20 cellular contexts compared by ENCODE assay signal in the genomic region with DNA sequence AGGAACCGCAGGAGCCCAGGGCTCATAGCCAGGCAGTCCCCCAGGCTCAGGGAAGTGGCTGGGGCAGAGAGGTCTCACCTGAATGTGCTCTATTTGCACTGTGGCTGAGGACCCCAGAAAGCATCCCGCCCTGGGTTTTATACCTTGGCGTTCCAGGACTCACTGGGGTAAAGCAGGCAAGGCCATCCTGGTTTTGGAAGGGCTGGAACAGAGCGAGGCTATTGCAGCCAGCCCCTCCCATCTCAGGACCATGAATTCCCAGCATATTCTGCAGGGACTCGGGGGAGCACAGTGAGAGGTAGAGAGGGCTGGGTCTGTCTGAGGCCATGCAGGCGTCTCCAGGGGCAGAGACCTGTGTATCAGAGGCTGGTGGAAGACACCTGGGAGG.
"Had no signal": no experiment of that assay in that cellular context is flagged by ENCODE, and none has a peak within 500 bp of the region (broad histone marks: within the 10 kb centered on the region; RNA-seq: fewer than 3 reads in every experiment).

No MANE protein-coding gene starts in this region.

- H3K9me3 Mint-ChIP-seq: activated B cell treated with CpG ODN at 0.5 μM for 24 hours; activated CD4-positive, alpha-beta T cell treated with anti-CD3 and anti-CD28 coated beads, Interleukin-2, amount 10 ng/mL, durations not matched to agents 24 days and 14 days; activated naive CD4-positive, alpha-beta T cell treated with anti-CD3 and anti-CD28 coated beads for 36 hours had no signal

- H3K36me3 Mint-ChIP-seq: activated naive CD8-positive, alpha-beta T cell; brain had no signal

- ATAC-seq: T-helper 17 cell had no signal

- H3K27ac Mint-ChIP-seq: activated B cell treated with CpG ODN at 0.5 μM for 24 hours; activated CD4-positive, alpha-beta T cell treated with anti-CD3 and anti-CD28 coated beads, Interleukin-2, amount 10 ng/mL, durations not matched to agents 24 days and 14 days; activated naive CD4-positive, alpha-beta T cell treated with anti-CD3 and anti-CD28 coated beads for 36 hours; activated naive CD8-positive, alpha-beta T cell; T-helper 17 cell had no signal

- DNase-seq: activated B cell treated with CpG ODN at 0.5 μM for 24 hours; activated CD4-positive, alpha-beta T cell treated with anti-CD3 and anti-CD28 coated beads for 1 hour; activated CD4-positive, alpha-beta T cell treated with anti-CD3 and anti-CD28 coated beads, Interleukin-2, amount 10 ng/mL, durations not matched to agents 24 days and 14 days; activated CD4-positive, alpha-beta T cell treated with anti-CD3 and anti-CD28 coated beads, Interleukin-2, amount 50 U/mL, for 48 hours; activated CD8-positive, alpha-beta memory T cell treated with anti-CD3 and anti-CD28 coated beads, Interleukin-2, amount 50 U/mL, for 48 hours; activated naive CD4-positive, alpha-beta T cell treated with anti-CD3 and anti-CD28 coated beads for 36 hours; activated T-cell treated with anti-CD3 and anti-CD28 coated beads, Interleukin-2, amount 50 U/mL, for 1 hour; amygdala; KG1; NCI-H1048; NCI-H1930; NCI-H2171 treated with DMSO at 0.1 percent for 48 hours; NCI-H226; NCI-H526; NCI-H82; SIG-M5; T-helper 17 cell; T-helper 9 cell had no signal

- H3K27me3 Mint-ChIP-seq: brain had no signal

- H3K4me1 Mint-ChIP-seq: activated B cell treated with CpG ODN at 0.5 μM for 24 hours had no signal

- H3K4me3 Mint-ChIP-seq: activated B cell treated with CpG ODN at 0.5 μM for 24 hours; activated CD4-positive, alpha-beta T cell treated with anti-CD3 and anti-CD28 coated beads, Interleukin-2, amount 10 ng/mL, durations not matched to agents 24 days and 14 days; activated naive CD4-positive, alpha-beta T cell treated with anti-CD3 and anti-CD28 coated beads for 36 hours; activated naive CD8-positive, alpha-beta T cell; brain; T-helper 17 cell had no signal
